ENCODE assay signal across 2 cellular contexts in genomic region chr18:13915973-13916372, GRCh38.
TF ChIP-seq lines count a peak whose summit lies in the region.

No MANE protein-coding gene starts in this region.

TF ChIP-seq in GM23338, 12 proteins besides CTCF, POLR2A, EP300 and RAD21 (continued from another document):
- TF ChIP-seq ZNF462 (CRISPR knock-in tag; IDR thresholded peaks at IDR 0.05) (no peak), CREB1 (CRISPR knock-in tag; IDR thresholded peaks at IDR 0.05; ENCODE audit: low read depth) (no peak), ZNF114 (CRISPR knock-in tag; IDR thresholded peaks at IDR 0.05) (no peak), EZH2phosphoT487 (IDR thresholded peaks at IDR 0.05; ENCODE audit: unreplicated experiment) (no peak), STAT1 (IDR thresholded peaks at IDR 0.05; ENCODE audit: unreplicated experiment) (no peak), EZH2 (IDR thresholded peaks at IDR 0.05; ENCODE audit: low read depth, unreplicated experiment) (no peak), NANOG (IDR thresholded peaks at IDR 0.05; ENCODE audit: borderline replicate concordance) (no peak), REST (IDR thresholded peaks at IDR 0.05; ENCODE audit: unreplicated experiment) (no peak), JUNB (IDR thresholded peaks at IDR 0.05; ENCODE audit: unreplicated experiment) (no peak), ETS1 (IDR thresholded peaks at IDR 0.05) (no peak), POLR2AphosphoS5 (IDR thresholded peaks at IDR 0.05; ENCODE audit: low read depth) (no peak)

TF ChIP-seq in HepG2, 621 proteins besides CTCF, POLR2A, EP300 and RAD21 (continued from another document):
- TF ChIP-seq LCORL (IDR thresholded peaks at IDR 0.05) (no peak), LCORL (CRISPR knock-in tag; IDR thresholded peaks at IDR 0.05) (no peak), ZNF329 (CRISPR knock-in tag; IDR thresholded peaks at IDR 0.05; ENCODE audit: low read depth) (no peak), ZNF556 (CRISPR knock-in tag; IDR thresholded peaks at IDR 0.05; ENCODE audit: borderline replicate concordance) (no peak), ZNF629 (CRISPR knock-in tag; conservative IDR thresholded peaks at IDR 0.05) (no peak)
